8 cellular contexts compared by ENCODE assay signal in the genomic region with DNA sequence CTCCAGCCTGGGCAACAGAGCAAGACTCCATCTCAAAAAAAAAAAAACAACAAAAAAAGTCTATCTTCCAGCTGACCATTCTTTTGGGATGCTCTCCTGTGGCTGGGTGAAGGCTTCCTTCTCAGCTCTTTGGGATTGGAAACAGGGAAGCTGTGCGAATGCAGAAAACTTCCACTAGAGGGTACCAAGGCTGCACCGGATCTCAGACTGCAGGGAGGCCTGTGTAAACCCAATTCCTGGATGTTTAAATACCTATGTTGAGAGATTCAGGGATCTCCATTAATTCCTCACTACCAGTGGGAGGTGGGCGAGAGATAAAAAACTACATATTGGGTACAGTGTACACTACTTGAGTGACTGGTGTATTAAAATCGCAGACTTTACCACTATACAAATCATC. TPM values are rescaled to one million over a fixed set of nuclear protein-coding genes. Genes with fewer than 3 reads are reported as not detected.
DNase-seq lines count a peak whose midpoint lies in the region; ATAC-seq and TF ChIP-seq lines count a peak whose summit lies in the region.
"Not testable (repeated sequence)": the region's sequence is repeated elsewhere in the genome, so short reads cannot be mapped to it uniquely, and the experiment has no call there.

No MANE protein-coding gene starts in this region.

- WGBS in SK-N-SH (ENCODE audit: low lambda C conversion rate) = 55% methylated on average over 4 of the region's 4 CpGs
- WGBS in gastroesophageal sphincter (ENCODE audit: low coverage in 1 of 2), 2 donors = 26% methylated on average over 3 of the region's 4 CpGs; no CpG with 5 or more reads in 1 of the 2 donors
- 51 to 68% (median 57%) methylated on average over 3 to 4 of the region's 4 CpGs for WGBS in stomach, 5 donors

- H3K4me1 ChIP-seq in SK-N-SH (ENCODE audit: control insufficient read depth in 1 of 2, insufficient read depth in 2 of 2, low read depth in 1 of 2, low read length in 1 of 2) = peaks cover 5 to 11% of the 10 kb centered on the region in 2 experiments; a peak in 2 of 4 replicates
- H3K4me1 ChIP-seq in gastroesophageal sphincter = peaks cover 0 to 27% (median 0%) of the 10 kb centered on the region in 3 donors
- H3K4me1 ChIP-seq in stomach = peaks cover 6 to 29% (median 16%) of the 10 kb centered on the region in 4 donors

- not testable (repeated sequence) for H3K4me3 ChIP-seq in SK-N-SH (ENCODE audit: low read depth in 2 of 2, low read length in 1 of 2); brain microvascular endothelial cell (ENCODE audit: low read depth, low read length); gastroesophageal sphincter; stomach

- ATAC-seq in gastroesophageal sphincter = peak; percentile 46

- not testable (repeated sequence) for H3K79me2 ChIP-seq in SK-N-SH (ENCODE audit: insufficient read depth)

- in situ Hi-C loops in brain microvascular endothelial cell (cut with HindIII; ENCODE audit: low pct_ligation_motif_present, low sequenced_read_pairs) = not testable (repeated sequence)

- H3K9me3 ChIP-seq in SK-N-SH, gastroesophageal sphincter, stomach: not testable (repeated sequence)

- H3K9me2 ChIP-seq in SK-N-SH = not testable (repeated sequence)

- TF ChIP-seq POLR2A in gastroesophageal sphincter (IDR thresholded peaks at IDR 0.05); stomach (IDR thresholded peaks at IDR 0.05): not testable (repeated sequence)

- H3K4me2 ChIP-seq in SK-N-SH = not testable (repeated sequence)

- H3K27me3 ChIP-seq in SK-N-SH (ENCODE audit: insufficient read depth); brain microvascular endothelial cell (replicated peaks); gastroesophageal sphincter; stomach: not testable (repeated sequence)

- TF ChIP-seq CTCF in SK-N-SH (IDR thresholded peaks at IDR 0.05) (peak; percentile 66), brain microvascular endothelial cell (IDR thresholded peaks at IDR 0.05; ENCODE audit: low read depth, low read length, missing control alignments) (peak; percentile 58), gastroesophageal sphincter (IDR thresholded peaks at IDR 0.05) (peak in 3 of 4 experiments; percentile 18 to 59 (median 39)), stomach (IDR thresholded peaks at IDR 0.05) (peak in 4 of 7 experiments; percentile 23 to 50 (median 36))

- DNase-seq in COLO668 (lab: John Stamatoyannopoulos, UW; ENCODE audit: unreplicated experiment) (peak; percentile 0), H4 (ENCODE audit: low spot score) (peak; percentile 50), NCI-H1694 treated with DMSO at 0.1 percent for 48 hours (lab: John Stamatoyannopoulos, UW) (peak; percentile 25), SK-N-SH (peak; percentile 18), lung microvascular endothelial cell (ENCODE audit: low read depth in 2 of 2) (peak; percentile 42 to 58)
- DNase-seq in brain microvascular endothelial cell, stomach: not testable (repeated sequence)

- TF ChIP-seq EP300 in SK-N-SH (IDR thresholded peaks at IDR 0.05; ENCODE audit: borderline replicate concordance in 1 of 2, low read depth in 1 of 2, low read length in 1 of 2); gastroesophageal sphincter (IDR thresholded peaks at IDR 0.05); stomach (IDR thresholded peaks at IDR 0.05): not testable (repeated sequence)

- H3F3A ChIP-seq in SK-N-SH (replicated peaks; ENCODE audit: insufficient read depth) = peaks cover 18% of the 10 kb centered on the region

- intact Hi-C loops in stomach (cut with DNase I; ENCODE audit: low total_unique reads) = not testable (repeated sequence)

- POLR2A ChIA-PET in SK-N-SH (lab: Yijun Ruan, JAX) = not testable (repeated sequence)

- not testable (repeated sequence) for H2AFZ ChIP-seq in SK-N-SH (ENCODE audit: low read depth)

- peak; percentile 58 for TF ChIP-seq RAD21 in SK-N-SH (IDR thresholded peaks at IDR 0.05; ENCODE audit: low read length)

- H4K20me1 ChIP-seq in SK-N-SH (ENCODE audit: insufficient read depth) = not testable (repeated sequence)

- H3K27ac ChIP-seq in SK-N-SH (ENCODE audit: low read depth in 2 of 2, low read length in 1 of 2); brain microvascular endothelial cell: not testable (repeated sequence)
- peak overlapping the region in 1 of 4 donors; percentile 76 for H3K27ac ChIP-seq in gastroesophageal sphincter
- peak overlapping the region in 1 of 5 donors; percentile 73 for H3K27ac ChIP-seq in stomach

- CTCF ChIA-PET in SK-N-SH (lab: Yijun Ruan, JAX) = interaction anchor here (0.6 to 3.1 kb wide), 5 partner anchors 104 to 700 kb away, joined by 3 to 37 read pairs (median 7); no protein-coding TSS in a partner anchor

- not testable (repeated sequence) for H3K9ac ChIP-seq in SK-N-SH

- not testable (repeated sequence) for H3K36me3 ChIP-seq in SK-N-SH (replicated peaks in 1 of 2; ENCODE audit: control insufficient read depth in 1 of 2, insufficient read depth in 2 of 2, low read length in 1 of 2); brain microvascular endothelial cell (replicated peaks); gastroesophageal sphincter; stomach

TF ChIP-seq in SK-N-SH, 30 proteins besides CTCF, POLR2A, EP300 and RAD21:
- TF ChIP-seq SMC3 (IDR thresholded peaks at IDR 0.05; ENCODE audit: low read depth, low read length) = peak; percentile 37

RNA-seq across cellular contexts. Expression of a gene that starts 30.3 kb away (rescaled TPM):
- total RNA-seq in H4 (2014; rRNA removed; shearing (Covaris generic)) = 31.2 and 53.5 TPM in 2 replicates
- 73.2 and 85.4 TPM in 2 replicates for polyA plus RNA-seq in SK-N-SH (2012; rRNA removed)
- polyA plus RNA-seq in SK-N-SH (2012; cell fraction: cytosol; rRNA removed) = 73.3 and 96.1 TPM in 2 replicates
- 194 and 311 TPM in 2 replicates for polyA plus RNA-seq in SK-N-SH (2012; cell fraction: nucleus; rRNA removed)
- total RNA-seq in gastroesophageal sphincter = 100 to 1,000 TPM in 3 of 4 donors, 10 to 100 TPM in 1; 79.3 to 116 (median 110) TPM
- 55.4 and 70.0 TPM in 2 replicates for total RNA-seq in lung microvascular endothelial cell
- 100 to 1,000 TPM; 114 to 243 (median 157) TPM for total RNA-seq in stomach
- polyA plus RNA-seq in stomach = 10 to 100 TPM; 19.9 to 31.2 (median 22.9) TPM
